In the genomic region with DNA sequence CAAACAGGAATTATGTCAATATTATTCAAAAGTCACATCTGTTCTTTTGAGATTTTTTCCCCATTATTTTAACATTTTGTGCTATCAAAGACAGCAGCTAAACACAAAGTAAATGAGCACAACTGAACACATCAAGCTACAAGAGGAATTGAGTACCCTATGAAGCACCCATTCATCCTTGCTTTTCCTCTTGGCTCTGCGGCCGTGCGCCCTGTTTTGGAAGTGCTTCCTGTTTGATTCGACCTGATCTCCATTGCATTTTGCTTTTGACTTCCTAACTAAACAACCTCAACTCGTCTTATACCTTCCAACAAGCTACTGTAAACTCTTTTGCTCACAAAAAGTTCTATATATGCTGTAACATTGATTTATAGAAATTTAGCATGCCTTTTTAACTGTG, we compare ENCODE assay signal across 1 cellular context.
TF ChIP-seq lines count a peak whose summit lies in the region.

No MANE protein-coding gene starts in this region.

TF ChIP-seq in IMR-90, 13 proteins besides CTCF, POLR2A, EP300 and RAD21 (continued from another document):
- TF ChIP-seq FOS (IDR thresholded peaks at IDR 0.05; ENCODE audit: low read depth, low read length) (no peak), NFE2L2 (IDR thresholded peaks at IDR 0.05; ENCODE audit: low read depth, low read length) (no peak)
